Comparison of ENCODE assay signal across 17 cellular contexts in genomic region chr14:104297313-104297704, GRCh38.
"Had no signal": no experiment of that assay in that cellular context is flagged by ENCODE, and none has a peak within 500 bp of the region (broad histone marks: within the 10 kb centered on the region; RNA-seq: fewer than 3 reads in every experiment).

No MANE protein-coding gene starts in this region.

- H3K9me3 ChIP-seq: esophagus muscularis mucosa, thoracic aorta, upper lobe of left lung had no signal

- DNase-seq: activated CD4-positive, alpha-beta T cell treated with anti-CD3 and anti-CD28 coated beads, Interleukin-2, amount 10 ng/mL, durations not matched to agents 7 days and 5 days; activated CD4-positive, CD25-positive, alpha-beta regulatory T cell treated with anti-CD3 and anti-CD28 coated beads, Interleukin-2, amount 50 U/mL, for 72 hours; activated CD8-positive, alpha-beta T cell treated with anti-CD3 and anti-CD28 coated beads for 36 hours; activated gamma-delta T cell treated with Interleukin-2 at 50 U/mL for 16 hours; activated T-cell treated with anti-CD3 and anti-CD28 coated beads, Interleukin-2, amount 50 U/mL, for 1 hour; caudate nucleus; effector memory CD8-positive, alpha-beta T cell; immature natural killer cell; mesenchymal stem cell; stimulated activated CD4-positive, alpha-beta T cell treated with anti-CD3 and anti-CD28 coated beads, Interleukin-4, amount 100 ng/mL, for 24 hours; stimulated activated naive CD4-positive, alpha-beta T cell treated with Interleukin-2 at 50 U/mL for 16 hours had no signal

- H3K36me3 ChIP-seq: esophagus muscularis mucosa, thoracic aorta, upper lobe of left lung had no signal

- H3K79me2 ChIP-seq: hepatocyte had no signal

- H3K4me3 ChIP-seq: dorsolateral prefrontal cortex, esophagus muscularis mucosa, hepatocyte, thoracic aorta, upper lobe of left lung had no signal

- H3K27ac ChIP-seq: dorsolateral prefrontal cortex, esophagus muscularis mucosa, hepatocyte, thoracic aorta, upper lobe of left lung, VCaP had no signal

- ATAC-seq: activated CD8-positive, alpha-beta T cell treated with anti-CD3 and anti-CD28 coated beads for 36 hours; effector memory CD8-positive, alpha-beta T cell had no signal

- H3K4me2 ChIP-seq: hepatocyte had no signal

- H2AFZ ChIP-seq: hepatocyte had no signal

- H3K27me3 ChIP-seq: hepatocyte, upper lobe of left lung had no signal
